8 cellular contexts compared by ENCODE assay signal in the genomic region with DNA sequence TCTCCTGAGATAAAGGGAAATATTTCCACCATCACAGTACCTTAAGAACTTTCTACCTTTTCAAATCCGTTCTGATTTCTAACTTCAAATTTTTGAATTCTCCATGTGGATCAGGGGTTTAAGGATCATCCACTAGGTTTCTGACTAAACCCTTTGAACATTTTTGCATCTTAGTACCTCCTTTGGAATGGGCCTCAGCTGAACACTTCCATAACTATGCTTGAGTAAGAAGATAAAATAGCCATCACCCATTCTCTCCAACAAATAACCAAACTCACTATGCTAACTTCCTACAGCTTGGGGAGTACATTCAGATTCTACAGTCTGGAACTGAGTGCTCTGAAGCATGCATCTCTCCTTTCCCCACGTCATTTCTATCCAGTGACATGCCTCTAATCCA. TPM values are rescaled to one million over a fixed set of nuclear protein-coding genes. Genes with fewer than 3 reads are reported as not detected.
DNase-seq lines count a peak whose midpoint lies in the region; ATAC-seq and TF ChIP-seq lines count a peak whose summit lies in the region.

No MANE protein-coding gene starts in this region.

- ATAC-seq in HG03135 (IDR thresholded peaks at IDR 0.05; ENCODE audit: unreplicated experiment) = no peak
- ATAC-seq in GM21723 (IDR thresholded peaks at IDR 0.05; ENCODE audit: unreplicated experiment) = no peak
- ATAC-seq in HG03432 (IDR thresholded peaks at IDR 0.05; ENCODE audit: unreplicated experiment) = no peak

- H2AFZ ChIP-seq in fibroblast of lung (ENCODE audit: low read length) = peak overlapping the region; percentile 92

- H3K9me2 ChIP-seq in DOHH2 (replicated peaks; ENCODE audit: control insufficient read depth, low read length) = no peaks in the 10 kb centered on the region

- no peaks in the 10 kb centered on the region; the same call in 1 of the 2 replicates for H3K27me3 ChIP-seq in DOHH2 (ENCODE audit: control insufficient read depth, low read length)
- H3K27me3 ChIP-seq in SJSA1 (replicated peaks) = peaks cover under 1% of the 10 kb centered on the region; the same call in 1 of the 2 replicates
- no peaks in the 10 kb centered on the region for H3K27me3 ChIP-seq in fibroblast of lung (ENCODE audit: control insufficient read depth, insufficient read depth, low read length)
- no peaks in the 10 kb centered on the region for H3K27me3 ChIP-seq in prostate gland (replicated peaks; ENCODE audit: insufficient read depth)

- H3K9ac ChIP-seq in fibroblast of lung (ENCODE audit: insufficient read depth, low read length) = no peak overlapping the region

- DNase-seq in SJSA1 (ENCODE audit: low read depth in 1 of 2, low spot score in 2 of 2) (no peak), fibroblast of lung (ENCODE audit: low read depth in 2 of 2) (peak in 1 of 2 donors; percentile 30), prostate gland (ENCODE audit: low spot score) (no peak), NCI-H526 treated with DMSO at 0.1 percent for 48 hours (lab: John Stamatoyannopoulos, UW) (no peak)

- H3K79me2 ChIP-seq in DOHH2 (ENCODE audit: control insufficient read depth, low read length) (no peaks in the 10 kb centered on the region), fibroblast of lung (ENCODE audit: control insufficient read depth, insufficient read depth, low read length) (peaks cover 22% of the 10 kb centered on the region)

- TF ChIP-seq CTCF in DOHH2 (IDR thresholded peaks at IDR 0.05; ENCODE audit: low read depth, low read length, poor library complexity, severe bottlenecking) (no peak), fibroblast of lung (conservative IDR thresholded peaks at IDR 0.05 in 1 of 2, IDR thresholded peaks at IDR 0.05 in 1 of 2; ENCODE audit: low read depth in 1 of 2, low read length in 2 of 2) (no peak), prostate gland (IDR thresholded peaks at IDR 0.05) (no peak)

- no peaks in the 10 kb centered on the region for H3K9me3 ChIP-seq in DOHH2 (ENCODE audit: control insufficient read depth, insufficient read depth, low read length)
- H3K9me3 ChIP-seq in SJSA1 (replicated peaks) = no peaks in the 10 kb centered on the region
- H3K9me3 ChIP-seq in fibroblast of lung (ENCODE audit: control insufficient read depth, insufficient read depth, low read depth, low read length) = no peaks in the 10 kb centered on the region
- no peaks in the 10 kb centered on the region for H3K9me3 ChIP-seq in prostate gland

- H3K4me1 ChIP-seq in DOHH2 (ENCODE audit: control insufficient read depth, low read length) = peaks cover 21% of the 10 kb centered on the region
- H3K4me1 ChIP-seq in SJSA1 (replicated peaks) = peaks cover 14% of the 10 kb centered on the region
- peaks cover 3% of the 10 kb centered on the region for H3K4me1 ChIP-seq in fibroblast of lung (ENCODE audit: control insufficient read depth, extremely low read depth, insufficient read depth, low read length)
- H3K4me1 ChIP-seq in prostate gland (replicated peaks) = peaks cover 10% of the 10 kb centered on the region

- H3K27ac ChIP-seq in DOHH2 (ENCODE audit: low read depth, low read length) (no peak overlapping the region), SJSA1 (no peak overlapping the region), fibroblast of lung (ENCODE audit: insufficient read depth, low read length) (peak overlapping the region; percentile 71), prostate gland (peak overlapping the region; percentile 51 to 72)

- H4K20me1 ChIP-seq in DOHH2 (ENCODE audit: control insufficient read depth, insufficient read depth, low read depth, low read length) = no peaks in the 10 kb centered on the region
- H4K20me1 ChIP-seq in fibroblast of lung (ENCODE audit: control insufficient read depth, extremely low read depth, insufficient read depth, low read length) = no peaks in the 10 kb centered on the region

- intact Hi-C loops in prostate gland (cut with DNase I) = loop anchor here (2.0 to 10.0 kb wide), 2 partner anchors 849 to 1201 kb away; a partner anchor contains a TSS

- H3K36me3 ChIP-seq in DOHH2 (ENCODE audit: control insufficient read depth, low read length) = no peaks in the 10 kb centered on the region
- peaks cover 7% of the 10 kb centered on the region for H3K36me3 ChIP-seq in SJSA1
- H3K36me3 ChIP-seq in fibroblast of lung (ENCODE audit: control insufficient read depth, insufficient read depth, low read length) = peaks cover 2% of the 10 kb centered on the region
- no peaks in the 10 kb centered on the region for H3K36me3 ChIP-seq in prostate gland

- WGBS in prostate gland = 72% methylated on average over 2 of the region's 2 CpGs

- peak overlapping the region; percentile 80; the same call in 1 of the 2 replicates for H3K4me3 ChIP-seq in DOHH2 (ENCODE audit: low read length)
- H3K4me3 ChIP-seq in SJSA1 = peak overlapping the region; percentile 51
- H3K4me3 ChIP-seq in fibroblast of lung (replicated peaks in 1 of 4; ENCODE audit: control extremely low read depth in 1 of 4, insufficient read depth in 1 of 4, low read depth in 3 of 4, low read length in 4 of 4) = peak overlapping the region in 3 of 4 experiments; percentile 60 to 74 (median 74)
- no peak overlapping the region for H3K4me3 ChIP-seq in prostate gland

- H3K4me2 ChIP-seq in DOHH2 (ENCODE audit: low read length) = peak overlapping the region; percentile 90
- peak overlapping the region; percentile 92 for H3K4me2 ChIP-seq in fibroblast of lung (ENCODE audit: extremely low read depth, insufficient read depth, low read length)

- no peak for TF ChIP-seq POLR2A in prostate gland (IDR thresholded peaks at IDR 0.05)

- H3F3A ChIP-seq in DOHH2 (ENCODE audit: control insufficient read depth, insufficient read depth) = no peaks in the 10 kb centered on the region

RNA-seq across cellular contexts. Expression of a gene that starts 1.3 kb away (rescaled TPM):
- 25.8 and 35.4 TPM in 2 replicates for total RNA-seq in SJSA1 (2014; rRNA removed; shearing (Covaris generic))
- total RNA-seq in fibroblast of lung = 24.4 and 25.9 TPM in 2 replicates
- 30.1 and 38.5 TPM in 2 replicates for polyA plus RNA-seq in fibroblast of lung
- polyA plus RNA-seq in fibroblast of lung (2012) = 11.6 and 15.5 TPM in 2 replicates
- 2.0 and 4.8 TPM in 2 replicates for polyA minus RNA-seq in fibroblast of lung (ENCODE audit: low replicate concordance)
- 10 to 100 TPM; 15.1 to 41.1 TPM for total RNA-seq in prostate gland

Comparison
In these comparisons a context has a peak if more than half of its experiments do, and no peak if none do; other contexts are left out.
1. H3K27ac ChIP-seq: peak in fibroblast of lung (single experiment) and prostate gland (2 of 2); none in DOHH2 (single experiment) and SJSA1 (single experiment).
2. H3K4me3 ChIP-seq: peak in DOHH2 (single experiment), SJSA1 (single experiment) and fibroblast of lung (3 of 4); none in prostate gland (0 of 2).